ENCODE assay signal across 9 cellular contexts in genomic region chr3:122030381-122031122, GRCh38. TPM values are rescaled to one million over a fixed set of nuclear protein-coding genes. Genes with fewer than 3 reads are reported as not detected.
DNase-seq lines count a peak whose midpoint lies in the region; ATAC-seq, FAIRE-seq and TF ChIP-seq lines count a peak whose summit lies in the region.
"Had no signal": no experiment of that assay in that cellular context is flagged by ENCODE, and none has a peak within 500 bp of the region (broad histone marks: within the 10 kb centered on the region; RNA-seq: fewer than 3 reads in every experiment).

No MANE protein-coding gene starts in this region.

- peak overlapping the region; percentile 11 to 60 (median 49) for H3K27ac Mint-ChIP-seq in IgD-negative memory B cell
- no peak overlapping the region for H3K27ac Mint-ChIP-seq in CD4-positive, alpha-beta T cell
- H3K27ac Mint-ChIP-seq: natural killer cell had no signal

- H2AK5ac ChIP-seq in mesendoderm (ENCODE audit: low read length) = no peak overlapping the region

- CTCF ChIA-PET in CD4-positive, alpha-beta T cell (lab: Charles Lee) = no interaction called here

- peak; percentile 63 for ATAC-seq in GM21529 (IDR thresholded peaks at IDR 0.05; ENCODE audit: unreplicated experiment)
- ATAC-seq in CD4-positive, alpha-beta T cell (ENCODE audit: poor library complexity) = no peak
- no peak for ATAC-seq in gastrocnemius medialis

- TF ChIP-seq CTCF in CD4-positive, alpha-beta T cell (IDR thresholded peaks at IDR 0.05) = no peak
- no peak for TF ChIP-seq CTCF in gastrocnemius medialis (IDR thresholded peaks at IDR 0.05 in 4 of 5, conservative IDR thresholded peaks at IDR 0.05 in 1 of 5)
- no peak for TF ChIP-seq CTCF in D721Med (IDR thresholded peaks at IDR 0.05; ENCODE audit: insufficient read depth, missing control alignments)

- no peak for DNase-seq in GM12891 (ENCODE audit: insufficient read length, low spot score)
- peak; percentile 54 for DNase-seq in fibroblast of peridontal ligament (ENCODE audit: extremely low read depth)
- DNase-seq in CD4-positive, alpha-beta T cell = no peak
- DNase-seq in gastrocnemius medialis = no peak
- no peak for DNase-seq in D721Med (ENCODE audit: insufficient read length, low spot score)
- no peak for DNase-seq in mesendoderm
- DNase-seq: natural killer cell had no signal

- POLR2A ChIA-PET in CD4-positive, alpha-beta T cell (lab: Charles Lee) = no interaction called here

- no peaks in the 10 kb centered on the region for H3K79me2 ChIP-seq in mesendoderm (ENCODE audit: control insufficient read depth, insufficient read depth, low read length)

- H3K23ac ChIP-seq in mesendoderm (ENCODE audit: low read length) = no peak overlapping the region

- no peaks in the 10 kb centered on the region for H3K9me3 ChIP-seq in CD4-positive, alpha-beta T cell (ENCODE audit: control insufficient read depth, low read length)
- no peaks in the 10 kb centered on the region for H3K9me3 ChIP-seq in gastrocnemius medialis

- peaks cover 2% of the 10 kb centered on the region for H3K27me3 Mint-ChIP-seq in IgD-negative memory B cell
- no peaks in the 10 kb centered on the region for H3K27me3 Mint-ChIP-seq in CD4-positive, alpha-beta T cell

- H2BK120ac ChIP-seq in mesendoderm (ENCODE audit: low read depth, low read length) = no peak overlapping the region

- no peak overlapping the region for H4K5ac ChIP-seq in mesendoderm (ENCODE audit: low read length)

- H2BK5ac ChIP-seq in mesendoderm (ENCODE audit: low read length) = no peak overlapping the region

- H3K4me3 Mint-ChIP-seq in IgD-negative memory B cell = peak overlapping the region in 2 of 4 donors; percentile 6 to 58
- H3K4me3 Mint-ChIP-seq in CD4-positive, alpha-beta T cell = no peak overlapping the region
- H3K4me3 Mint-ChIP-seq: natural killer cell had no signal

- peak; percentile 92 for FAIRE-seq in GM12891 (lab: Jason Lieb, UNC)
- no peak for FAIRE-seq in D721Med (lab: Jason Lieb, UNC)

- H3K27me3 ChIP-seq in CD4-positive, alpha-beta T cell (ENCODE audit: control insufficient read depth, insufficient read depth, low read length) = no peaks in the 10 kb centered on the region
- H3K27me3 ChIP-seq in gastrocnemius medialis = no peaks in the 10 kb centered on the region
- H3K27me3 ChIP-seq in mesendoderm (ENCODE audit: insufficient read depth, low read length, poor library complexity) = no peaks in the 10 kb centered on the region

- peaks cover 31 to 48% (median 42%) of the 10 kb centered on the region in 3 donors for H3K4me1 Mint-ChIP-seq in IgD-negative memory B cell
- no peaks in the 10 kb centered on the region for H3K4me1 Mint-ChIP-seq in CD4-positive, alpha-beta T cell (ENCODE audit: low read depth)

- H4K8ac ChIP-seq in mesendoderm (ENCODE audit: low read depth, low read length) = no peak overlapping the region

- H3K4ac ChIP-seq in mesendoderm (ENCODE audit: low read depth, low read length) = no peak overlapping the region

- no peak overlapping the region for H3K4me3 ChIP-seq in gastrocnemius medialis
- H3K4me3 ChIP-seq in mesendoderm (ENCODE audit: low read length) = no peak overlapping the region

- no peaks in the 10 kb centered on the region for H3K36me3 ChIP-seq in gastrocnemius medialis
- H3K36me3 ChIP-seq in mesendoderm (ENCODE audit: control insufficient read depth, insufficient read depth, low read length) = no peaks in the 10 kb centered on the region

- no peak overlapping the region for H3K9ac ChIP-seq in mesendoderm (ENCODE audit: low read length)

- no peaks in the 10 kb centered on the region for H3K4me1 ChIP-seq in gastrocnemius medialis
- no peaks in the 10 kb centered on the region for H3K4me1 ChIP-seq in mesendoderm (ENCODE audit: control insufficient read depth, low read depth, low read length)

- no CpG with 5 or more reads among the region's 3 CpGs for WGBS in mesendoderm (ENCODE audit: extremely low coverage, insufficient coverage, low lambda C conversion rate)

- intact Hi-C loops in CD4-positive, alpha-beta T cell (cut with DNase I, micrococcal nuclease) = no loop called here
- intact Hi-C loops in gastrocnemius medialis (cut with DNase I; ENCODE audit: low total_unique reads) = no loop called here

- TF ChIP-seq POLR2A in GM12891 (IDR thresholded peaks at IDR 0.05; ENCODE audit: low read depth, low read length) = no peak
- no peak for TF ChIP-seq POLR2A in gastrocnemius medialis (IDR thresholded peaks at IDR 0.05)

- no peak overlapping the region for H2BK15ac ChIP-seq in mesendoderm (replicated peaks; ENCODE audit: low read depth)

- peaks cover 6 to 18% (median 8%) of the 10 kb centered on the region in 3 donors for H3K9me3 Mint-ChIP-seq in IgD-negative memory B cell
- H3K9me3 Mint-ChIP-seq in CD4-positive, alpha-beta T cell = peaks cover 1% of the 10 kb centered on the region

- no peak overlapping the region for H3K27ac ChIP-seq in CD4-positive, alpha-beta T cell (ENCODE audit: low read depth, low read length)
- H3K27ac ChIP-seq in gastrocnemius medialis (no peak overlapping the region), mesendoderm (ENCODE audit: low read depth, low read length) (no peak overlapping the region)

- no peak overlapping the region for H3K18ac ChIP-seq in mesendoderm (ENCODE audit: low read length)

- in situ Hi-C loops in gastrocnemius medialis (cut with MboI; ENCODE audit: low sequenced_read_pairs in 4 of 4) = no loop called here

- H3K36me3 Mint-ChIP-seq in IgD-negative memory B cell = peaks cover 15% of the 10 kb centered on the region
- no peaks in the 10 kb centered on the region for H3K36me3 Mint-ChIP-seq in CD4-positive, alpha-beta T cell (ENCODE audit: low read depth)
- H3K36me3 Mint-ChIP-seq: natural killer cell had no signal

- no peak overlapping the region for H3K56ac ChIP-seq in mesendoderm (ENCODE audit: low read length)

- H3K79me1 ChIP-seq in mesendoderm (ENCODE audit: low read length) = no peaks in the 10 kb centered on the region

- H3K4me2 ChIP-seq in mesendoderm (ENCODE audit: low read length) = no peak overlapping the region

TF ChIP-seq in GM12891, 5 proteins besides CTCF, POLR2A, EP300 and RAD21:
- TF ChIP-seq SPI1 (IDR thresholded peaks at IDR 0.05; ENCODE audit: low read depth, low read length) (no peak), TAF1 (IDR thresholded peaks at IDR 0.05; ENCODE audit: low read depth, low read length) (no peak), POLR2AphosphoS5 (IDR thresholded peaks at IDR 0.05; ENCODE audit: low read depth, low read length) (no peak), POU2F2 (IDR thresholded peaks at IDR 0.05; ENCODE audit: low read depth, low read length) (no peak), PAX5 (IDR thresholded peaks at IDR 0.05; ENCODE audit: insufficient read depth, low read length, severe bottlenecking) (no peak)

RNA-seq across cellular contexts. Expression of gene ILDR1, which starts 8.5 kb away (rescaled TPM):
- 2.4 TPM for polyA plus RNA-seq in GM12891 (2012; ENCODE audit: low read depth, missing spikeins)
- polyA plus RNA-seq in IgD-negative memory B cell = 4.0 TPM
- total RNA-seq in CD4-positive, alpha-beta T cell = not detected
- not detected for total RNA-seq in gastrocnemius medialis
- 0.34 TPM for polyA plus RNA-seq in mesendoderm (2013, experiment 1 of 2)
- polyA plus RNA-seq in mesendoderm (2013, experiment 2 of 2) = 0.28 TPM

RNA-seq across cellular contexts. Expression of gene CD86, which starts 24.6 kb away (rescaled TPM):
- 14.8 TPM for polyA plus RNA-seq in GM12891 (2012; ENCODE audit: low read depth, missing spikeins)
- 85.1 TPM for polyA plus RNA-seq in IgD-negative memory B cell
- total RNA-seq in CD4-positive, alpha-beta T cell = 1 to 10 TPM in 1 of 2 experiments, under 1 TPM in 1; 0.69 to 1.4 TPM
- total RNA-seq in gastrocnemius medialis = 1 to 10 TPM in 3 of 4 donors, under 1 TPM in 1; 0.92 to 2.4 (median 1.6) TPM
- polyA plus RNA-seq in mesendoderm (2013, experiment 1 of 2) = 0.14 TPM
- polyA plus RNA-seq in mesendoderm (2013, experiment 2 of 2) = 0.11 TPM
